Comparison of ENCODE assay signal across 1 cellular context in the genomic region with DNA sequence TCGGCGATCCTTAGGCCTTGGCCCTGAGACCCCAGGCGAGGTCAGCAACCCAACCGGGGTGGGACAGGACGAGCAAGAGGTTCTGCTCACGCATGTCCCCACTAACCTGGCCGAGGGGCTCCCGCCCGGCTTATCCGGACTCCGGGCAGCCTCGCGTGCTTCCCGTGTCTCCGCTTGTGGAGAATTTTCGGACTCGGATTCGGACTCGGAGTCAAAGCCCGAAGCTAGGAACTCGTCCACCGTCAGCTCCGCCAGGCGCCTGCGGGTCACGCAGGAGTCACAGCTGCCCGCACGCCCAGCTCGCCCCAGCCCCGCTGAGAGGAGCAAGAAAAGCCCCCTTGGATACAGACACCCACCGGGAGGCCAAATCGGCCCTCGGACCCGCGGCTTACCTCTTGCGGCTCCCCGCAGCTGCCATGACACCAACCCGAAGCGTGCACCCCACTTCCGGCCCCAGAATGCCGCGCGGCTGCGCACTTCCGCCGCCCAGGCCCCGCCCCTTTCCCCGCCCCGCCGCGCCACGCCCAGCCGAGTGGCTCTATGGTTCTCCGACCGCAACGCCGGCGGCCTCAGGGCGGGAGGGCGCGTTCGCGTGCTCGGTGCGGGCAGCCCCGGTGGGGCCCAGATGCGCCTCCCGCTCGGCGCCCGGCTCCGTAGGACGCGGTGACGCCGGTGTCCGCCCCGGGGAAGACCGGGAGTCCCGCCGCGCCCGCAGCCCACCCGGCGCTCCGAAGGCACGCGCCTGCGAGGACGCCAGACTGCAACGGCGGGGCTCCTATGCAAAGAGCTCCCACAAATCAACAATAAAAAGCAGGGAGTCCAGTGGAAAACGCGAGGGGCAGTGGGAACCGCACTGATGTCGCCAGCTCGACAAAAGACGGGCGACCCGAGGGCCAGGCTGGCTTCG.
TF ChIP-seq lines count a peak whose summit lies in the region.

A gene (minus strand): TSS at position 434 of the 907 bp plus-strand sequence. CDS start 16 bp downstream, at position 418.

TF ChIP-seq in WTC11, 78 proteins besides CTCF, POLR2A, EP300 and RAD21 (continued from another document):
- TF ChIP-seq, protein P1, sequence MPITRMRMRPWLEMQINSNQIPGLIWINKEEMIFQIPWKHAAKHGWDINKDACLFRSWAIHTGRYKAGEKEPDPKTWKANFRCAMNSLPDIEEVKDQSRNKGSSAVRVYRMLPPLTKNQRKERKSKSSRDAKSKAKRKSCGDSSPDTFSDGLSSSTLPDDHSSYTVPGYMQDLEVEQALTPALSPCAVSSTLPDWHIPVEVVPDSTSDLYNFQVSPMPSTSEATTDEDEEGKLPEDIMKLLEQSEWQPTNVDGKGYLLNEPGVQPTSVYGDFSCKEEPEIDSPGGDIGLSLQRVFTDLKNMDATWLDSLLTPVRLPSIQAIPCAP (CRISPR knock-in tag; IDR thresholded peaks at IDR 0.05): no peak
- TF ChIP-seq JAZF1 (CRISPR knock-in tag; IDR thresholded peaks at IDR 0.05) (no peak), GRHL2 (CRISPR knock-in tag; IDR thresholded peaks at IDR 0.05; ENCODE audit: insufficient replicate concordance, severe bottlenecking) (no peak), ZNF416 (CRISPR knock-in tag; IDR thresholded peaks at IDR 0.05) (no peak)
- TF ChIP-seq, protein P2, sequence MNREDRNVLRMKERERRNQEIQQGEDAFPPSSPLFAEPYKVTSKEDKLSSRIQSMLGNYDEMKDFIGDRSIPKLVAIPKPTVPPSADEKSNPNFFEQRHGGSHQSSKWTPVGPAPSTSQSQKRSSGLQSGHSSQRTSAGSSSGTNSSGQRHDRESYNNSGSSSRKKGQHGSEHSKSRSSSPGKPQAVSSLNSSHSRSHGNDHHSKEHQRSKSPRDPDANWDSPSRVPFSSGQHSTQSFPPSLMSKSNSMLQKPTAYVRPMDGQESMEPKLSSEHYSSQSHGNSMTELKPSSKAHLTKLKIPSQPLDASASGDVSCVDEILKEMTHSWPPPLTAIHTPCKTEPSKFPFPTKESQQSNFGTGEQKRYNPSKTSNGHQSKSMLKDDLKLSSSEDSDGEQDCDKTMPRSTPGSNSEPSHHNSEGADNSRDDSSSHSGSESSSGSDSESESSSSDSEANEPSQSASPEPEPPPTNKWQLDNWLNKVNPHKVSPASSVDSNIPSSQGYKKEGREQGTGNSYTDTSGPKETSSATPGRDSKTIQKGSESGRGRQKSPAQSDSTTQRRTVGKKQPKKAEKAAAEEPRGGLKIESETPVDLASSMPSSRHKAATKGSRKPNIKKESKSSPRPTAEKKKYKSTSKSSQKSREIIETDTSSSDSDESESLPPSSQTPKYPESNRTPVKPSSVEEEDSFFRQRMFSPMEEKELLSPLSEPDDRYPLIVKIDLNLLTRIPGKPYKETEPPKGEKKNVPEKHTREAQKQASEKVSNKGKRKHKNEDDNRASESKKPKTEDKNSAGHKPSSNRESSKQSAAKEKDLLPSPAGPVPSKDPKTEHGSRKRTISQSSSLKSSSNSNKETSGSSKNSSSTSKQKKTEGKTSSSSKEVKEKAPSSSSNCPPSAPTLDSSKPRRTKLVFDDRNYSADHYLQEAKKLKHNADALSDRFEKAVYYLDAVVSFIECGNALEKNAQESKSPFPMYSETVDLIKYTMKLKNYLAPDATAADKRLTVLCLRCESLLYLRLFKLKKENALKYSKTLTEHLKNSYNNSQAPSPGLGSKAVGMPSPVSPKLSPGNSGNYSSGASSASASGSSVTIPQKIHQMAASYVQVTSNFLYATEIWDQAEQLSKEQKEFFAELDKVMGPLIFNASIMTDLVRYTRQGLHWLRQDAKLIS (CRISPR knock-in tag; IDR thresholded peaks at IDR 0.05; ENCODE audit: borderline replicate concordance): no peak
- TF ChIP-seq, protein P3, sequence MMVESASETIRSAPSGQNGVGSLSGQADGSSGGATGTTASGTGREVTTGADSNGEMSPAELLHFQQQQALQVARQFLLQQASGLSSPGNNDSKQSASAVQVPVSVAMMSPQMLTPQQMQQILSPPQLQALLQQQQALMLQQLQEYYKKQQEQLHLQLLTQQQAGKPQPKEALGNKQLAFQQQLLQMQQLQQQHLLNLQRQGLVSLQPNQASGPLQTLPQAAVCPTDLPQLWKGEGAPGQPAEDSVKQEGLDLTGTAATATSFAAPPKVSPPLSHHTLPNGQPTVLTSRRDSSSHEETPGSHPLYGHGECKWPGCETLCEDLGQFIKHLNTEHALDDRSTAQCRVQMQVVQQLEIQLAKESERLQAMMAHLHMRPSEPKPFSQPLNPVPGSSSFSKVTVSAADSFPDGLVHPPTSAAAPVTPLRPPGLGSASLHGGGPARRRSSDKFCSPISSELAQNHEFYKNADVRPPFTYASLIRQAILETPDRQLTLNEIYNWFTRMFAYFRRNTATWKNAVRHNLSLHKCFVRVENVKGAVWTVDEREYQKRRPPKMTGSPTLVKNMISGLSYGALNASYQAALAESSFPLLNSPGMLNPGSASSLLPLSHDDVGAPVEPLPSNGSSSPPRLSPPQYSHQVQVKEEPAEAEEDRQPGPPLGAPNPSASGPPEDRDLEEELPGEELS (CRISPR knock-in tag; IDR thresholded peaks at IDR 0.05): no peak
